8 cellular contexts compared by ENCODE assay signal in the genomic region with DNA sequence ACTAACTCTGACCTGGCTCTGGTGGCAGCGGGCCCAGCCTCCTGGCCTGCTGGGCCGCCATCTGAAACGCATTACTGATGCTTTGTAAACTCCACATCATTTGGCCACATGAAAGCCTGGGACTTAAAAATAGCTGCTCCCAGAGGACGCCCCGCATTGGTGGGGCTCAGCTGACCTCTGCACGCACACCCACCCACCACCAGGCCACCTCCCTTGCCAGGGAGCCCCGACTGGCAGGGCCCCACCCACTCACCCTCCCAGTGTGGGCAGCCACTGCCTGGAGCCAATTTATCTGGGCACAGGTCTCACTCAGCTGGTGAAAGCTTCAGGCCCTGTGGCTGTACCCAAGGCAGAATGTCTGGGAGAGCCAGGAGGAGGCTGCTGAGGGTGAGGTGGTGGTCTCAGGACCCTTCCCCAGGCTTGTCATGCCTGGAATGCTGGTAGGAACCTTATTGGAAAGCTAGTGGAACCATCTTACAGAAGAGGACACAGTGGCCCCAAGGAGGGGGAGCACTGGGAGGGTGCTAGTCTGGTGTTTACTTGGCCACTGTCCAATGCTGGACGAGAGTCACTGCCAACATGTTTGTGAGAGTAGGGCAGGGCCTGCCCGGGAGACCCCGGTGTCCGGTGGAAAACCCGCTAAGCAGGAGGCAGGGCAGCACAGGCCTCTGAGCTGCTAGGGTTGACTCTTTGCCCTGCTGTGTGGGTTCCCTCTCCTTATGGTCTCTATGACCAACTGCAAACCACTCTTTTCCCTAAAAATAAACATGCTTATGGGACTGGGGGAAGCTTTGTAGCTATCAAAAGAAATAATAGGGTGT. TPM values are rescaled to one million over a fixed set of nuclear protein-coding genes. Genes with fewer than 3 reads are reported as not detected.
DNase-seq lines count a peak whose midpoint lies in the region; ATAC-seq and TF ChIP-seq lines count a peak whose summit lies in the region.

No MANE protein-coding gene starts in this region.

- TF ChIP-seq POLR2A in prostate gland (IDR thresholded peaks at IDR 0.05), result no peak

- H3K27ac ChIP-seq in CD4-positive, alpha-beta memory T cell (ENCODE audit: low read depth, low read length), result peak overlapping the region; percentile 97
- H3K27ac ChIP-seq in RWPE1 (peak overlapping the region; percentile 95), epithelial cell of prostate (peak overlapping the region; percentile 55), prostate gland (peak overlapping the region; percentile 43 to 64), Karpas-422 (ENCODE audit: low read length) (no peak overlapping the region)

- no peak overlapping the region for H3K4me2 ChIP-seq in Karpas-422 (ENCODE audit: low read depth, low read length, poor library complexity, severe bottlenecking)

- WGBS in prostate gland, result 36% methylated on average over 11 of the region's 12 CpGs

- no peaks in the 10 kb centered on the region for H3K9me3 ChIP-seq in CD4-positive, alpha-beta memory T cell (ENCODE audit: control insufficient read depth in 1 of 2, low read length in 2 of 2)
- no peaks in the 10 kb centered on the region for H3K9me3 ChIP-seq in prostate gland
- no peaks in the 10 kb centered on the region for H3K9me3 ChIP-seq in Karpas-422 (ENCODE audit: low read length)

- H4K20me1 ChIP-seq in Karpas-422 (ENCODE audit: insufficient read depth, low read depth, low read length), result peaks cover 25% of the 10 kb centered on the region; the same call in 1 of the 2 replicates

- H3K27me3 Mint-ChIP-seq in CD4-positive, alpha-beta memory T cell, result no peaks in the 10 kb centered on the region

- H3K27me3 ChIP-seq in CD4-positive, alpha-beta memory T cell (ENCODE audit: insufficient read depth, low read length), result no peaks in the 10 kb centered on the region
- H3K27me3 ChIP-seq in prostate gland (replicated peaks; ENCODE audit: insufficient read depth) (no peaks in the 10 kb centered on the region), Karpas-422 (ENCODE audit: low read length) (no peaks in the 10 kb centered on the region)

- no peak for ATAC-seq in GM18520 (IDR thresholded peaks at IDR 0.05; ENCODE audit: unreplicated experiment)

- H3K4me1 ChIP-seq in CD4-positive, alpha-beta memory T cell (ENCODE audit: insufficient read depth, low read length), result peaks cover 100% of the 10 kb centered on the region
- H3K4me1 ChIP-seq in prostate gland (replicated peaks) (peaks cover 11% of the 10 kb centered on the region), Karpas-422 (ENCODE audit: low read length) (peaks cover 8% of the 10 kb centered on the region)

- H3K27ac Mint-ChIP-seq in CD4-positive, alpha-beta memory T cell, result peak overlapping the region; percentile 95 to 99 (median 98)

- H3K36me3 Mint-ChIP-seq in CD4-positive, alpha-beta memory T cell, result peaks cover 66 to 87% of the 10 kb centered on the region in 2 donors

- no peaks in the 10 kb centered on the region for H3K9me3 Mint-ChIP-seq in CD4-positive, alpha-beta memory T cell

- H3K4me1 Mint-ChIP-seq in CD4-positive, alpha-beta memory T cell, result peaks cover 44 to 99% (median 77%) of the 10 kb centered on the region in 4 donors

- intact Hi-C loops in CD4-positive, alpha-beta memory T cell (cut with micrococcal nuclease), result no loop called here
- intact Hi-C loops in prostate gland (cut with DNase I), result no loop called here

- peaks cover 71% of the 10 kb centered on the region for H3K36me3 ChIP-seq in CD4-positive, alpha-beta memory T cell (ENCODE audit: insufficient read depth, low read length)
- H3K36me3 ChIP-seq in prostate gland (no peaks in the 10 kb centered on the region), Karpas-422 (ENCODE audit: insufficient read depth, low read length) (no peaks in the 10 kb centered on the region)

- H2AFZ ChIP-seq in Karpas-422 (ENCODE audit: low read length), result no peak overlapping the region

- DNase-seq in CD4-positive, alpha-beta memory T cell, result no peak
- DNase-seq in RWPE1 (ENCODE audit: low spot score) (peak; percentile 86), epithelial cell of prostate (ENCODE audit: low read depth, low spot score) (no peak), prostate gland (ENCODE audit: low spot score) (no peak), GM10248 (ENCODE audit: extremely low spot score) (no peak), Karpas-422 (no peak), DMS153 treated with DMSO at 0.1 percent for 48 hours (lab: John Stamatoyannopoulos, UW; ENCODE audit: unreplicated experiment) (no peak)

- peak overlapping the region; percentile 36 to 63 for H3K4me3 ChIP-seq in CD4-positive, alpha-beta memory T cell (ENCODE audit: low read length in 2 of 2)
- H3K4me3 ChIP-seq in prostate gland (no peak overlapping the region), Karpas-422 (ENCODE audit: low read length) (no peak overlapping the region)

- no peak for TF ChIP-seq CTCF in RWPE1 (conservative IDR thresholded peaks at IDR 0.05; ENCODE audit: low read depth)
- no peak for TF ChIP-seq CTCF in prostate gland (IDR thresholded peaks at IDR 0.05)
- no peak for TF ChIP-seq CTCF in GM10248 (IDR thresholded peaks at IDR 0.05; ENCODE audit: control extremely low read depth, extremely low read depth, low read depth, missing control alignments)

- H3K9me2 ChIP-seq in Karpas-422 (replicated peaks; ENCODE audit: insufficient read depth, low read length), result no peaks in the 10 kb centered on the region

- H3K9ac ChIP-seq in Karpas-422 (ENCODE audit: low read length), result no peak overlapping the region

- H3K4me3 Mint-ChIP-seq in CD4-positive, alpha-beta memory T cell, result peak overlapping the region; percentile 86 to 99 (median 96)

- H3K79me2 ChIP-seq in Karpas-422 (ENCODE audit: low read length), result no peaks in the 10 kb centered on the region

- POLR2A ChIA-PET in CD4-positive, alpha-beta memory T cell (lab: Charles Lee; ENCODE audit: partially characterized antibody), result interaction anchor here (0.9 to 22.2 kb wide), 11 partner anchors 48 to 101 kb away, joined by 3 to 192 read pairs (median 5); partner anchors contain the start of genes PPP2CA and SKP1
- POLR2A ChIA-PET in RWPE1 (lab: Yijun Ruan, JAX; ENCODE audit: low non-redundant PET) (interaction anchor here (0.5 kb wide), 1 partner anchor 61 kb away, joined by 4 read pairs; no protein-coding TSS in a partner anchor), GM10248 (lab: Yijun Ruan, JAX) (interaction anchor here (1.3 to 1.4 kb wide), 2 partner anchors 9 to 11 kb away, joined by 5 to 6 read pairs; partner anchors contain the start of gene TCF7)

- CTCF ChIA-PET in CD4-positive, alpha-beta memory T cell (lab: Charles Lee; ENCODE audit: partially characterized antibody), result interaction anchor here (1.1 to 11.1 kb wide), 3 partner anchors 52 to 83 kb away, joined by 4 to 113 read pairs (median 5); no protein-coding TSS in a partner anchor
- CTCF ChIA-PET in RWPE1 (lab: Yijun Ruan, JAX) (interaction anchor here (1.0 to 7.9 kb wide), 4 partner anchors 14 to 86 kb away, joined by 3 to 39 read pairs (median 11); no protein-coding TSS in a partner anchor), GM10248 (lab: Yijun Ruan, JAX) (interaction anchor here (1.0 to 15.2 kb wide), 5 partner anchors 15 to 462 kb away, joined by 3 to 111 read pairs (median 3); no protein-coding TSS in a partner anchor)

RNA-seq across cellular contexts. Expression of gene TCF7, which starts 10.9 kb away (rescaled TPM):
- total RNA-seq in CD4-positive, alpha-beta memory T cell, result 100 to 1,000 TPM; 770 to 841 TPM
- 100 to 1,000 TPM; 102 to 474 TPM for polyA plus RNA-seq in CD4-positive, alpha-beta memory T cell
- 1 to 10 TPM; 8.1 to 9.8 TPM for total RNA-seq in prostate gland
- total RNA-seq in Karpas-422 (2014; rRNA removed; shearing (Covaris generic); ENCODE audit: low replicate concordance), result not detected in 2 replicates

RNA-seq across cellular contexts. Expression of gene SKP1, which starts 51.3 kb away (rescaled TPM):
- 100 to 1,000 TPM; 234 to 246 TPM for total RNA-seq in CD4-positive, alpha-beta memory T cell
- polyA plus RNA-seq in CD4-positive, alpha-beta memory T cell, result 1,000 to 10,000 TPM; 1,076 to 1,639 TPM
- total RNA-seq in prostate gland, result 100 to 1,000 TPM; 343 to 391 TPM
- 208 and 210 TPM in 2 replicates for total RNA-seq in Karpas-422 (2014; rRNA removed; shearing (Covaris generic); ENCODE audit: low replicate concordance)

Comparison
In these comparisons a context has a peak if more than half of its experiments do, and no peak if none do; other contexts are left out.
1. H3K4me3 ChIP-seq: peak in CD4-positive, alpha-beta memory T cell (2 of 2); none in prostate gland (0 of 2) and Karpas-422 (single experiment).
2. RNA of gene TCF7, which starts 10.9 kb away (total RNA-seq): 770 to 841 TPM in CD4-positive, alpha-beta memory T cell; 8.1 to 9.8 TPM in prostate gland and not detected in Karpas-422; every median in the first group is over 10 times any median in the second.